1 cellular context compared by ENCODE assay signal in the genomic region with DNA sequence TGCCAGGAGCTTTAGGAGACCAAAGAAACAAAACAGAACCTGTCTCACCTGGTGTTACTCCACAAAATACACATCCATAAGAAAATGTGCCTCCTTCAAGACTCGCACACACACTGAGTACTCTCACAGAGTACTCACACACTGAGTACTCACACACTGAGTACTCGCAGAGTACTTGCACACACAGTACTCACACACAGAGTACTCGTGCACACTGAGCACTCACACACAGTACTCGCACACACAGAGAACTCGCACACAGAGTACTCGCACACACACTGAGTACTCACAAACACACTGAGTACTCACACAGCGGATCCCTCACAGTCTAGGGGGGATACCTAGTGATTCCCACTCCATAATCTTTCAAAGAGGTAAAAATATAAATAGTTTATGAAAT.
TF ChIP-seq lines count a peak whose summit lies in the region.

No MANE protein-coding gene starts in this region.

TF ChIP-seq in GM23338, 12 proteins besides CTCF, POLR2A, EP300 and RAD21 (continued from another document):
- TF ChIP-seq JUNB (IDR thresholded peaks at IDR 0.05; ENCODE audit: unreplicated experiment) (no peak), EZH2 (IDR thresholded peaks at IDR 0.05; ENCODE audit: low read depth, unreplicated experiment) (no peak)
